Comparison of ENCODE assay signal across 12 cellular contexts in genomic region chr10:74006269-74006668, GRCh38.
"Had no signal": no experiment of that assay in that cellular context is flagged by ENCODE, and none has a peak within 500 bp of the region (broad histone marks: within the 10 kb centered on the region; RNA-seq: fewer than 3 reads in every experiment).

No MANE protein-coding gene starts in this region.

- DNase-seq: activated CD4-positive, alpha-beta T cell treated with anti-CD3 and anti-CD28 coated beads for 4 hours; activated naive CD4-positive, alpha-beta T cell; anterior cingulate cortex; cerebellar nuclear complex; effector memory CD8-positive, alpha-beta T cell; left colon; naive thymus-derived CD8-positive, alpha-beta T cell; posterior cingulate gyrus; stimulated activated naive CD8-positive, alpha-beta T cell treated with anti-CD3 and anti-CD28 coated beads, Interleukin-15, Interleukin-2, amounts not matched to agents 100 U/mL and 50 U/mL, for 24 hours; T-helper 2 cell; upper lobe of left lung had no signal

- ATAC-seq: effector memory CD8-positive, alpha-beta T cell; left colon; naive thymus-derived CD8-positive, alpha-beta T cell; stimulated activated naive CD8-positive, alpha-beta T cell treated with anti-CD3 and anti-CD28 coated beads, Interleukin-15, Interleukin-2, amounts not matched to agents 100 U/mL and 50 U/mL, for 24 hours had no signal

- H3K36me3 ChIP-seq: suprapubic skin had no signal

- H3K27ac ChIP-seq: suprapubic skin, upper lobe of left lung had no signal

- H3K27me3 ChIP-seq: suprapubic skin, upper lobe of left lung had no signal

- H3K4me3 ChIP-seq: suprapubic skin, upper lobe of left lung had no signal

- H3K9me3 ChIP-seq: suprapubic skin, upper lobe of left lung had no signal
